Comparison of ENCODE assay signal across 23 cellular contexts in the genomic region with DNA sequence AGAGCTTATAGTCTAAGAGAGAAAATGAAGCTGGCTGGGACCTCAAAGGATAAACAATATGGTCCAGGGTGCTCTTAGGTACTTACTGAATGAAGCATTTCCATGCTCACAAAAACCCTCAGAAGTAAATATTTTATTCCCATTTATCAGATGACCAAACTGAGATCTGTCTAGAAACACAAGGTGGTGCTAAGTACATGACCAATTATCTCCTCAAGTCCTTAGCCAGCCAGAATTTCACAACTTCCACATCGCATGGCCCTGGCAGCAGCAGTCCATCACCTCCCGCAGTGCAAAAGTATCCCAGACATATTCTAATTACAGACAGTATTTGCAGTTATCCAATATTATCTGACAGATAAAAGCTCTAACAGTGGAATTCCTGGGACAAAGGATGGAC.
DNase-seq lines count a peak whose midpoint lies in the region; ATAC-seq and TF ChIP-seq lines count a peak whose summit lies in the region.
"Had no signal": no experiment of that assay in that cellular context is flagged by ENCODE, and none has a peak within 500 bp of the region (broad histone marks: within the 10 kb centered on the region; RNA-seq: fewer than 3 reads in every experiment).

No MANE protein-coding gene starts in this region.

- H4K5ac ChIP-seq in H9 (ENCODE audit: insufficient read length, low read depth, low read length) = no peak overlapping the region

- no peak for ATAC-seq in HG03469 (IDR thresholded peaks at IDR 0.05; ENCODE audit: unreplicated experiment)
- ATAC-seq: activated CD4-positive, CD25-positive, alpha-beta regulatory T cell treated with anti-CD3 and anti-CD28 coated beads, Interleukin-2, amount 50 U/mL, for 24 hours; effector memory CD8-positive, alpha-beta T cell; lower lobe of right lung had no signal

- H3K9me3 Mint-ChIP-seq in H9 = no peaks in the 10 kb centered on the region; a peak in 2 of 5 replicates
- H3K9me3 Mint-ChIP-seq: neural progenitor cell had no signal

- no peak overlapping the region for H3T11ph ChIP-seq in H9 (ENCODE audit: low read length)

- no peak overlapping the region for H2AFZ ChIP-seq in H9 (ENCODE audit: low read length)
- H2AFZ ChIP-seq: neural progenitor cell had no signal

- H4K8ac ChIP-seq in H9 (replicated peaks; ENCODE audit: insufficient read length, low read depth, low read length) = no peak overlapping the region

- no peak overlapping the region for H3K4me3 Mint-ChIP-seq in H9
- H3K4me3 Mint-ChIP-seq: effector memory CD8-positive, alpha-beta T cell; neural progenitor cell had no signal

- no peak overlapping the region for H3K27ac Mint-ChIP-seq in H9
- H3K27ac Mint-ChIP-seq: effector memory CD8-positive, alpha-beta T cell; neural progenitor cell had no signal

- no peak overlapping the region for H2BK15ac ChIP-seq in H9 (ENCODE audit: low read depth, low read length)

- no peak overlapping the region for H3K9ac ChIP-seq in H9 (ENCODE audit: extremely low read depth, insufficient read length, low read length)
- H3K9ac ChIP-seq: neural progenitor cell had no signal

- no peak overlapping the region for H3K18ac ChIP-seq in H9 (ENCODE audit: insufficient read length, low read depth, low read length)

- no peaks in the 10 kb centered on the region for H3K79me2 ChIP-seq in H9 (ENCODE audit: insufficient read depth, low read length)

- no CpG with 5 or more reads among the region's 2 CpGs for WGBS in H9 (ENCODE audit: extremely low coverage, insufficient read length, low lambda C conversion rate)

- H3K4me3 ChIP-seq in coronary artery = no peak overlapping the region
- H3K4me3 ChIP-seq: adrenal gland, esophagus squamous epithelium, lower lobe of right lung, MG63, neural progenitor cell had no signal

- no peak overlapping the region for H3K14ac ChIP-seq in H9 (ENCODE audit: insufficient read depth, low read length)

- H3K79me1 ChIP-seq in H9 (ENCODE audit: insufficient read depth, low read depth, low read length, poor library complexity, severe bottlenecking) = no peaks in the 10 kb centered on the region

- H3K36me3 Mint-ChIP-seq in H9 (ENCODE audit: insufficient read depth in 1 of 3, low read depth in 3 of 3) = no peaks in the 10 kb centered on the region
- H3K36me3 Mint-ChIP-seq: neural progenitor cell had no signal

- no peaks in the 10 kb centered on the region for H4K20me1 ChIP-seq in H9 (ENCODE audit: control insufficient read depth, insufficient read depth, insufficient read length)

- peaks cover 10% of the 10 kb centered on the region for H3K27me3 Mint-ChIP-seq in H9 (ENCODE audit: low read depth)

- H2BK12ac ChIP-seq in H9 (ENCODE audit: insufficient read length, low read depth, low read length) = no peak overlapping the region

- no peaks in the 10 kb centered on the region for H3K9me3 ChIP-seq in H9 (ENCODE audit: control insufficient read depth, low read depth, low read length)
- H3K9me3 ChIP-seq: adrenal gland, esophagus squamous epithelium, lower lobe of right lung, MG63 had no signal

- H3K4me1 Mint-ChIP-seq in H9 = peaks cover 20 to 22% of the 10 kb centered on the region in 2 experiments

- H2BK20ac ChIP-seq in H9 (ENCODE audit: low read depth, low read length, poor library complexity, severe bottlenecking) = no peak overlapping the region

- no peak overlapping the region for H4K91ac ChIP-seq in H9 (ENCODE audit: insufficient read length, low read depth, low read length)

- no peak overlapping the region for H2AK5ac ChIP-seq in H9 (ENCODE audit: insufficient read length, low read length)

- H3K27ac ChIP-seq in H9 (ENCODE audit: insufficient read length, low read depth, low read length) = no peak overlapping the region
- no peak overlapping the region for H3K27ac ChIP-seq in coronary artery
- H3K27ac ChIP-seq: adrenal gland, brain microvascular endothelial cell, C4-2B, esophagus squamous epithelium, lower lobe of right lung, neural progenitor cell had no signal

- in situ Hi-C loops in SK-MEL-5 (cut with HindIII; ENCODE audit: low pct_unique_long_range_greater_than_20kb, low sequenced_read_pairs) = no loop called here

- no peak overlapping the region for H3K23ac ChIP-seq in H9 (ENCODE audit: insufficient read length, low read depth, low read length)

- 0 out of 3 replicates have a peak, but pooled peaks have one; percentile 17 for TF ChIP-seq CTCF in H9 (conservative IDR thresholded peaks at IDR 0.05)
- TF ChIP-seq CTCF in coronary artery (IDR thresholded peaks at IDR 0.05) = no peak

- H3K56ac ChIP-seq in H9 (ENCODE audit: insufficient read length, low read depth, low read length) = no peak overlapping the region

- H3K27me3 ChIP-seq in H9 (ENCODE audit: insufficient read depth, low read length) = no peaks in the 10 kb centered on the region
- H3K27me3 ChIP-seq: adrenal gland, brain microvascular endothelial cell, esophagus squamous epithelium, neural progenitor cell had no signal

- no peak overlapping the region for H3K4ac ChIP-seq in H9 (ENCODE audit: low read depth, low read length)

- DNase-seq in COLO668 (lab: John Stamatoyannopoulos, UW; ENCODE audit: unreplicated experiment) = peak; percentile 45
- DNase-seq in H9 = no peak
- peak; percentile 24 to 75 for DNase-seq in NCI-H524 (lab: John Stamatoyannopoulos, UW)
- peak; percentile 42 for DNase-seq in SK-MEL-5 (ENCODE audit: low read depth, low spot score)
- no peak for DNase-seq in coronary artery (ENCODE audit: low spot score)
- no peak for DNase-seq in stimulated activated CD4-positive, alpha-beta T cell treated with anti-CD3 and anti-CD28 coated beads, Interleukin-4, amount 100 ng/mL, for 24 hours
- DNase-seq in AML-193 (lab: John Stamatoyannopoulos, UW) = no peak
- DNase-seq: activated T-cell treated with anti-CD3 and anti-CD28 coated beads, Interleukin-2, amount 50 U/mL, for 1 hour; adrenal gland; brain microvascular endothelial cell; effector memory CD8-positive, alpha-beta T cell; esophagus squamous epithelium; GF-D8; islet precursor cell; lower lobe of right lung; MG63; NK-92 treated with Interleukin-12 subunit alpha and Interleukin-12 subunit beta, amount 100 ng/mL, for 24 hours; substantia nigra; T1000 had no signal

- no peak overlapping the region for H2BK5ac ChIP-seq in H9 (ENCODE audit: insufficient read length, low read length)

- H3K4me1 ChIP-seq in H9 (ENCODE audit: insufficient read depth, low read length) = peaks cover 8% of the 10 kb centered on the region; the same call in 1 of the 2 replicates
- H3K4me1 ChIP-seq: adrenal gland, lower lobe of right lung, neural progenitor cell had no signal

- no peak overlapping the region for H2BK120ac ChIP-seq in H9 (ENCODE audit: low read depth, low read length, poor library complexity, severe bottlenecking)

- H3K4me2 ChIP-seq in H9 (ENCODE audit: insufficient read depth, insufficient read length, low read length) = no peak overlapping the region
- H3K4me2 ChIP-seq: neural progenitor cell had no signal

- H3K23me2 ChIP-seq in H9 (ENCODE audit: insufficient read length, low read depth, low read length, poor library complexity, severe bottlenecking) = no peaks in the 10 kb centered on the region

Comparison
In these comparisons a context has a peak if more than half of its experiments do, and no peak if none do; other contexts are left out.
1. DNase-seq: peak in COLO668 (single experiment), NCI-H524 (2 of 2) and SK-MEL-5 (single experiment); none in H9 (single experiment), coronary artery (single experiment), stimulated activated CD4-positive, alpha-beta T cell treated with anti-CD3 and anti-CD28 coated beads, Interleukin-4, amount 100 ng/mL, for 24 hours (single experiment) and AML-193 (0 of 2).